Comparison of ENCODE assay signal across 14 cellular contexts in the genomic region with DNA sequence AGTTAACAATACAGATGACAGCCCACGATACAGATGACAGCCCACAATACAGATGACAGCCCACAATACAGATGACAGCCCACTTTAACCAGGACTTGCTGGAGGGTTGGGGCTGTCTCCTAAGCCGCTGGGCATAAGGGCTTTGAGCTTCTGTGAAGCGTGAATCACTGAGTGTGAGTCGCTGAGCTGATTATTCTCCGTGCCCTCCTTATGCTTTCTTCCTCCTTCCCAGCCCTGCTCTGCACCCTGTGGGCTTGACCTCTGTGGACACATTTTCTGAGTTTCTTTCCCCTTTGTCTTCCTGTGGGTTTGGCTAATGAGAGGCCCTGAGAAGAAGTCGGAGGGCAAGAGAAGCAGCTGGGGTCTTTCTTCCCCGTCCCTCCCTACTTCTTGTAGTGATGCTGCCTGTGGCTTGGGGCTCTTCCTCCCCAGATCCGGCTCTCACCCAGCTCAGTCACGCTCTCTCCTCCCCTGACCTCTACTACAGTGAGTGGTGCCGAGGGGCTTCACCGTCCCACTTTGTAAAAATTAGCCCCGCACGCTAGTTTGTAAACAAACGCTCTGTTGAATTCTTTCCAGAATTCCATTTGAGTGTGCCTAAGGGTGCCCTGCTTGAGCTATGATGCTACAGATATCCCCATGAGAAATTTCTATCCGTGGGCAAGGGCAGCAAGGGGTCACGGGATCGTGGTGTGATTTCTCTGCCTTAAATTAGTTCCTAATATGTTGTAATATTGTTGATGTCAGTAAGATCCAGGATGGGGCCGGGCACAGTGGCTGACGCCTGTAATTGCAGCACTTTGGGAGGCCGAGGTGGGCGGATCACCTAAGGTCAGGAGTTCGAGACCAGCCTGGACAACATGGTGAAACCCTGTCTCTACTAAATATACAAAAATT.
DNase-seq lines count a peak whose midpoint lies in the region; ATAC-seq and TF ChIP-seq lines count a peak whose summit lies in the region.
"Had no signal": no experiment of that assay in that cellular context is flagged by ENCODE, and none has a peak within 500 bp of the region (broad histone marks: within the 10 kb centered on the region; RNA-seq: fewer than 3 reads in every experiment).

No MANE protein-coding gene starts in this region.

- no peak overlapping the region for H3K4me3 ChIP-seq in RWPE2 (ENCODE audit: severe bottlenecking)
- H3K4me3 ChIP-seq: HAP-1, smooth muscle cell had no signal

- no peaks in the 10 kb centered on the region for H3K27me3 ChIP-seq in RWPE2 (ENCODE audit: insufficient read depth, poor library complexity, severe bottlenecking)

- no peak overlapping the region for H3K27ac Mint-ChIP-seq in stimulated activated naive B cell treated with anti-CD40 and anti-IgM and Interleukin-4, amounts not matched to agents 10 μg/mL and 1 μg/mL and 100 μg/mL, for 72 hours
- H3K27ac Mint-ChIP-seq: activated CD4-positive, alpha-beta memory T cell treated with anti-CD3 and anti-CD28 coated beads, Interleukin-2, amount 10 ng/mL, durations not matched to agents 7 days and 5 days; T-cell had no signal

- H3K4me3 Mint-ChIP-seq in stimulated activated naive B cell treated with anti-CD40 and anti-IgM and Interleukin-4, amounts not matched to agents 10 μg/mL and 1 μg/mL and 100 μg/mL, for 72 hours: no peak overlapping the region
- H3K4me3 Mint-ChIP-seq: activated CD4-positive, alpha-beta memory T cell treated with anti-CD3 and anti-CD28 coated beads, Interleukin-2, amount 10 ng/mL, durations not matched to agents 7 days and 5 days; T-cell had no signal

- no peaks in the 10 kb centered on the region for H3K36me3 ChIP-seq in RWPE2 (ENCODE audit: low read depth)
- H3K36me3 ChIP-seq: HAP-1 had no signal

- H3K27ac ChIP-seq in RWPE2 (ENCODE audit: poor library complexity, severe bottlenecking): no peak overlapping the region

- H3K4me1 ChIP-seq in RWPE2 (ENCODE audit: insufficient read depth, poor library complexity, severe bottlenecking): no peaks in the 10 kb centered on the region
- H3K4me1 ChIP-seq: HAP-1 had no signal

- no peak for TF ChIP-seq CTCF in RWPE2 (IDR thresholded peaks at IDR 0.05; ENCODE audit: poor library complexity, severe bottlenecking)

- ATAC-seq in RWPE2 (ENCODE audit: low read depth): peak; percentile 41; the same call in 1 of the 3 replicates
- peak; percentile 42 to 57 for ATAC-seq in stimulated activated naive B cell treated with anti-CD40 and anti-IgM and Interleukin-4, amounts not matched to agents 10 μg/mL and 1 μg/mL and 100 μg/mL, for 72 hours (replicated peaks)
- ATAC-seq in GM18868 (IDR thresholded peaks at IDR 0.05; ENCODE audit: unreplicated experiment): no peak
- ATAC-seq in HG02884 (IDR thresholded peaks at IDR 0.05; ENCODE audit: unreplicated experiment): no peak
- ATAC-seq: T-cell had no signal

- H3K9me3 ChIP-seq in RWPE2 (ENCODE audit: severe bottlenecking): no peaks in the 10 kb centered on the region
- H3K9me3 ChIP-seq: HAP-1 had no signal

- peak; percentile 72 for DNase-seq in NCI-H82 (lab: John Stamatoyannopoulos, UW)
- no peak for DNase-seq in NCI-H82 treated with DMSO at 0.1 percent for 48 hours (lab: John Stamatoyannopoulos, UW; ENCODE audit: unreplicated experiment)
- DNase-seq in RWPE2 (ENCODE audit: low spot score): no peak
- peak; percentile 34 for DNase-seq in iris pigment epithelial cell (ENCODE audit: low read depth)
- no peak for DNase-seq in stimulated activated naive B cell treated with anti-CD40 and anti-IgM and Interleukin-4, amounts not matched to agents 10 μg/mL and 1 μg/mL and 100 μg/mL, for 72 hours
- DNase-seq in activated naive CD4-positive, alpha-beta T cell treated with Interleukin-2 at 50 U/mL for 16 hours: no peak
- DNase-seq: activated CD4-positive, alpha-beta memory T cell treated with anti-CD3 and anti-CD28 coated beads, Interleukin-2, amount 10 ng/mL, durations not matched to agents 7 days and 5 days; effector CD4-positive, alpha-beta T cell; NCI-H69; T-cell had no signal

- peaks cover 22 to 32% of the 10 kb centered on the region in 2 donors for H3K27me3 Mint-ChIP-seq in stimulated activated naive B cell treated with anti-CD40 and anti-IgM and Interleukin-4, amounts not matched to agents 10 μg/mL and 1 μg/mL and 100 μg/mL, for 72 hours

- H3K4me1 Mint-ChIP-seq in stimulated activated naive B cell treated with anti-CD40 and anti-IgM and Interleukin-4, amounts not matched to agents 10 μg/mL and 1 μg/mL and 100 μg/mL, for 72 hours: peaks cover 5 to 10% of the 10 kb centered on the region in 2 donors
- H3K4me1 Mint-ChIP-seq: activated CD4-positive, alpha-beta memory T cell treated with anti-CD3 and anti-CD28 coated beads, Interleukin-2, amount 10 ng/mL, durations not matched to agents 7 days and 5 days had no signal

- H3K9me3 Mint-ChIP-seq in stimulated activated naive B cell treated with anti-CD40 and anti-IgM and Interleukin-4, amounts not matched to agents 10 μg/mL and 1 μg/mL and 100 μg/mL, for 72 hours: peaks cover 8 to 15% of the 10 kb centered on the region in 2 donors

- H3K36me3 Mint-ChIP-seq in stimulated activated naive B cell treated with anti-CD40 and anti-IgM and Interleukin-4, amounts not matched to agents 10 μg/mL and 1 μg/mL and 100 μg/mL, for 72 hours: peaks cover 4 to 14% of the 10 kb centered on the region in 2 donors

Comparison
In these comparisons a context has a peak if more than half of its experiments do, and no peak if none do; other contexts are left out.
1. DNase-seq: peak in NCI-H82 (single experiment) and iris pigment epithelial cell (single experiment); none in NCI-H82 treated with DMSO at 0.1 percent for 48 hours (single experiment), RWPE2 (single experiment), stimulated activated naive B cell treated with anti-CD40 and anti-IgM and Interleukin-4, amounts not matched to agents 10 μg/mL and 1 μg/mL and 100 μg/mL, for 72 hours (single experiment) and activated naive CD4-positive, alpha-beta T cell treated with Interleukin-2 at 50 U/mL for 16 hours (single experiment).
2. ATAC-seq: peak in RWPE2 (single experiment) and stimulated activated naive B cell treated with anti-CD40 and anti-IgM and Interleukin-4, amounts not matched to agents 10 μg/mL and 1 μg/mL and 100 μg/mL, for 72 hours (2 of 2); none in GM18868 (single experiment) and HG02884 (single experiment).